8 cellular contexts compared by ENCODE assay signal in the genomic region with DNA sequence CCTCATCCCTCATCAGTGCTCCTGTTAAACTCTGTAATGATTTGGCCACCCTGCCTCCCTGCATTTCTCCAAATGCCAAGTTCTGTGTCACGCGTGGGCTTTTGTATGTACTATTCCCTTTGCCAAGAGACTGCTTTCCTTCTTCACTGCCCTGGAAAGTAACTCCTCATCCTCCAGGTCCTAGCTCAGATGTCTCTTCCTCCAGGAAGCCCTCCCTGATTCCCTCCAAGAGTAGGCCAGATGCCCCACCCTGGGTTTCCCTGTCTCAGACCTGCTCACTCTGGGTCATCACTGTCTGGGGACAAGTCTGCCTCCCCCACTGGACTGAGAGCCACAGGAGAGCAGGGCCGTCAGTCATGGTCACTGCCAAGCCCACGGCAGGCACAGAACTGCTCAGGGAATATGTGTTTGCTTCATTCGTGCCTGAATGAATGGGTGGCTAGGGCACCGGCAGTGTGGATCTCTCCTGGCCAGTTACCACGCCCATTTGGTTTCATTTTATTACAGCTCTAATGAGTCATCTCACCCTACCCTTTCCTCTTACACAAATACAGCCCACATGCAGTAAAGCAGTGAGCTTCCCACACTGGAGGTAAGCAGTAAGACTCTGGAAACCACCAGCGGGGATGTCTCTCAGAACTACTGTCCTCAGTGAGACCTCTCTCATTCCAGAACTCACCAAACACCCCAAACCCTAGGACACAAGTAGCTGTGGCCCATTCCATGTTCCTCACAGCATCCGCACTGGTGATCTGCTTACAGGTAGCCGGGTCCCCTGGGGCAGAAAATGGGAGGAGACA. TPM values are rescaled to one million over a fixed set of nuclear protein-coding genes. Genes with fewer than 3 reads are reported as not detected.
DNase-seq lines count a peak whose midpoint lies in the region; ATAC-seq, FAIRE-seq and TF ChIP-seq lines count a peak whose summit lies in the region.

No MANE protein-coding gene starts in this region.

- no peaks in the 10 kb centered on the region for H3K9me3 ChIP-seq in K562 (replicated peaks; ENCODE audit: control insufficient read depth, insufficient read depth, low read depth, low read length)
- no peaks in the 10 kb centered on the region for H3K9me3 ChIP-seq in mucosa of descending colon

- no peak overlapping the region for H2AFZ ChIP-seq in K562 (ENCODE audit: low read depth, low read length)

- H4K20me1 ChIP-seq in K562 (replicated peaks; ENCODE audit: control insufficient read depth, insufficient read depth, low read length), result no peaks in the 10 kb centered on the region

- peaks cover 11 to 18% of the 10 kb centered on the region in 2 experiments for H3K4me1 ChIP-seq in K562 (replicated peaks in 1 of 2; ENCODE audit: control insufficient read depth in 2 of 2, insufficient read depth in 2 of 2, low read length in 2 of 2)
- H3K4me1 ChIP-seq in mucosa of descending colon (ENCODE audit: low read depth), result peaks cover 21% of the 10 kb centered on the region

- TF ChIP-seq RAD21 in K562 (CRISPR knock-in tag; conservative IDR thresholded peaks at IDR 0.05 in 1 of 2, IDR thresholded peaks at IDR 0.05 in 1 of 2), result no peak

- CTCF ChIA-PET in AG04449 (lab: Yijun Ruan, JAX) (interaction anchor here (1.1 to 10.0 kb wide), 6 partner anchors 9 to 79 kb away, joined by 3 to 69 read pairs (median 7); a partner anchor contains a TSS), K562 (lab: Yijun Ruan, JAX; ENCODE audit: low intra/inter-chr PET ratio) (no interaction called here)

- H3K79me2 ChIP-seq in K562 (ENCODE audit: control insufficient read depth, insufficient read depth, low read length), result peaks cover 7% of the 10 kb centered on the region; the same call in 2 of the 3 replicates

- in situ Hi-C loops in K562 (cut with MboI), result no loop called here

- no TSS peak for BruUV-seq in K562 (replicated peaks; lab: Mats Ljungman, UMichigan)

- H3K4me3 ChIP-seq in AG04449 (ENCODE audit: low read depth, low read length) (no peak overlapping the region), K562 (no peak overlapping the region), mucosa of descending colon (no peak overlapping the region)

- peak; percentile 74 for DNase-seq in AG04449 (ENCODE audit: low read depth, low spot score)
- peak; percentile 65 for DNase-seq in NCI-H69 (lab: John Stamatoyannopoulos, UW)
- DNase-seq in K562 (ENCODE audit: extremely low read depth in 1 of 4, low spot score in 3 of 4), result peak in 1 of 4 experiments; percentile 24
- peak; percentile 61 to 76 (median 63) for DNase-seq in mucosa of descending colon
- no peak for DNase-seq in inferior parietal cortex (ENCODE audit: extremely low spot score)

- no peaks in the 10 kb centered on the region for H3K9me1 ChIP-seq in K562 (ENCODE audit: control insufficient read depth, insufficient read depth, low read length)

- POLR2A ChIA-PET in AG04449 (lab: Yijun Ruan, JAX) (interaction anchor here (0.9 to 1.3 kb wide), 4 partner anchors 13 to 28 kb away, joined by 3 to 5 read pairs (median 4); no protein-coding TSS in a partner anchor), K562 (lab: Yijun Ruan, JAX) (interaction anchor here (0.5 to 1.1 kb wide), 2 partner anchors 12 to 314 kb away, joined by 3 read pairs; a partner anchor contains a TSS)

- H3K9ac ChIP-seq in K562 (ENCODE audit: insufficient read depth in 1 of 2, low read depth in 2 of 2, low read length in 2 of 2), result peak overlapping the region; percentile 3 to 70; a peak in 3 of 4 replicates

- no peaks in the 10 kb centered on the region for H3K27me3 ChIP-seq in K562 (ENCODE audit: control insufficient read depth in 2 of 2, insufficient read depth in 2 of 2, low read length in 2 of 2)

- no peak for FAIRE-seq in K562 (lab: Jason Lieb, UNC)

- no peak for TF ChIP-seq CTCF in AG04449 (IDR thresholded peaks at IDR 0.05; ENCODE audit: insufficient read depth, low read length, missing control alignments)
- TF ChIP-seq CTCF in K562 (IDR thresholded peaks at IDR 0.05 in 2 of 3, conservative IDR thresholded peaks at IDR 0.05 in 1 of 3; ENCODE audit: insufficient read depth in 2 of 3, low read depth in 1 of 3, low read length in 3 of 3), result no peak
- TF ChIP-seq CTCF in mucosa of descending colon (IDR thresholded peaks at IDR 0.05), result no peak

- TF ChIP-seq POLR2A in K562 (conservative IDR thresholded peaks at IDR 0.05), result no peak

- peaks cover 72% of the 10 kb centered on the region; the same call in 2 of the 3 replicates for H3K36me3 ChIP-seq in K562 (ENCODE audit: control insufficient read depth, insufficient read depth, low read length)
- peaks cover 4% of the 10 kb centered on the region for H3K36me3 ChIP-seq in mucosa of descending colon (ENCODE audit: low read depth)

- TF ChIP-seq EP300 in K562 (IDR thresholded peaks at IDR 0.05; ENCODE audit: low read length), result no peak

- peak overlapping the region; percentile 20; the same call in 2 of the 3 replicates for H3K27ac ChIP-seq in K562 (ENCODE audit: extremely low read depth, low read depth, low read length)

- H3K4me2 ChIP-seq in K562 (ENCODE audit: insufficient read depth, low read length), result no peak overlapping the region

- intact Hi-C loops in K562 (cut with micrococcal nuclease), result no loop called here
- intact Hi-C loops in mucosa of descending colon (cut with DNase I, micrococcal nuclease), result loop anchor here in 1 of 2 donors (2.0 kb wide), 1 partner anchor 27 kb away; no protein-coding TSS in a partner anchor

- 71% methylated on average over 10 of the region's 10 CpGs for WGBS in K562 (ENCODE audit: insufficient coverage, low coverage, missing lambda C conversion rate)

- ATAC-seq in GM18907 (IDR thresholded peaks at IDR 0.05; ENCODE audit: unreplicated experiment), result peak; percentile 63
- no peak for ATAC-seq in K562
- ATAC-seq in mucosa of descending colon, result peak; percentile 85
- ATAC-seq in HG03139 (IDR thresholded peaks at IDR 0.05; ENCODE audit: unreplicated experiment), result no peak
- ATAC-seq in GM18502 (IDR thresholded peaks at IDR 0.05; ENCODE audit: poor library complexity, unreplicated experiment), result no peak

RNA-seq across cellular contexts. Expression of a gene that starts 12.1 kb away (rescaled TPM):
- 0.12 TPM in 2 replicates for total RNA-seq in K562 (2011; cell fraction: chromatin; rRNA removed; ENCODE audit: low replicate concordance)
- total RNA-seq in K562 (2011; cell fraction: nucleolus; rRNA removed), result not detected in 2 replicates
- not detected in 2 replicates for total RNA-seq in K562 (2011; cell fraction: nucleoplasm; rRNA removed)
- total RNA-seq in K562 (2014; rRNA removed) (not detected in 2 replicates), K562 (2014; rRNA removed; fragmentation: Illumina TruSeq; extraction: Trizol) (not detected in 2 replicates), K562 (2015; rRNA removed; fragmentation: Illumina TruSeq; extraction: Trizol) (not detected in 2 replicates), K562 (2021) (0.07 and 0.09 TPM in 2 replicates), mucosa of descending colon (1 to 10 TPM in 2 of 3 donors, under 1 TPM in 1; 0.84 to 1.0 (median 1.0) TPM)
- polyA plus RNA-seq in K562 (2011; rRNA removed) (0.03 TPM in 1 of 2 replicates, not detected in the other), K562 (2014; fragmentation: Illumina TruSeq; extraction: Trizol) (0.04 and 0.12 TPM in 2 replicates), K562 (2014; fragmentation: Nextera tagmentation; extraction: Ambion mirVana) (not detected), K562 (2014; rRNA removed) (0.03 TPM in 1 of 2 replicates, not detected in the other)
- polyA plus RNA-seq in K562 (2011; cell fraction: cytosol; rRNA removed), result 0.03 TPM in 1 of 2 replicates, not detected in the other
- polyA plus RNA-seq in K562 (2011; cell fraction: nucleus; rRNA removed), result 0.06 TPM in 2 replicates
- polyA plus RNA-seq in K562 (2012), result 0.16 and 0.21 TPM in 2 replicates
- polyA minus RNA-seq in K562 (2011; rRNA and poly(A)+ RNA removed), result not detected in 2 replicates
- not detected in 2 replicates for polyA minus RNA-seq in K562 (2011; cell fraction: cytosol; rRNA and poly(A)+ RNA removed)
- 0.13 TPM in 1 of 2 replicates, not detected in the other for polyA minus RNA-seq in K562 (2011; cell fraction: nucleus; rRNA and poly(A)+ RNA removed)

RNA-seq across cellular contexts. Expression of a gene that starts 25.1 kb away (rescaled TPM):
- 111 and 247 TPM in 2 replicates for total RNA-seq in K562 (2011; cell fraction: chromatin; rRNA removed; ENCODE audit: low replicate concordance)
- 153 and 167 TPM in 2 replicates for total RNA-seq in K562 (2011; cell fraction: nucleolus; rRNA removed)
- 116 and 121 TPM in 2 replicates for total RNA-seq in K562 (2011; cell fraction: nucleoplasm; rRNA removed)
- total RNA-seq in K562 (2014; rRNA removed) (38.8 and 45.0 TPM in 2 replicates), K562 (2014; rRNA removed; fragmentation: Illumina TruSeq; extraction: Trizol) (13.0 and 16.7 TPM in 2 replicates), K562 (2015; rRNA removed; fragmentation: Illumina TruSeq; extraction: Trizol) (19.6 and 21.6 TPM in 2 replicates), K562 (2021) (56.3 and 69.6 TPM in 2 replicates), mucosa of descending colon (100 to 1,000 TPM in 1 of 3 donors, 10 to 100 TPM in 2; 59.9 to 119 (median 79.1) TPM)
- polyA plus RNA-seq in K562 (2011; rRNA removed) (24.8 and 42.3 TPM in 2 replicates), K562 (2014; fragmentation: Illumina TruSeq; extraction: Trizol) (30.7 and 40.9 TPM in 2 replicates), K562 (2014; fragmentation: Nextera tagmentation; extraction: Ambion mirVana) (1 to 10 TPM; 2.6 to 2.7 TPM), K562 (2014; rRNA removed) (50.9 and 53.9 TPM in 2 replicates)
- polyA plus RNA-seq in K562 (2011; cell fraction: cytosol; rRNA removed), result 33.6 and 35.3 TPM in 2 replicates
- 183 and 277 TPM in 2 replicates for polyA plus RNA-seq in K562 (2011; cell fraction: nucleus; rRNA removed)
- 52.0 and 83.3 TPM in 2 replicates for polyA plus RNA-seq in K562 (2012)
- 17.6 and 20.1 TPM in 2 replicates for polyA minus RNA-seq in K562 (2011; rRNA and poly(A)+ RNA removed)
- 23.7 and 26.5 TPM in 2 replicates for polyA minus RNA-seq in K562 (2011; cell fraction: cytosol; rRNA and poly(A)+ RNA removed)
- 41.0 and 43.9 TPM in 2 replicates for polyA minus RNA-seq in K562 (2011; cell fraction: nucleus; rRNA and poly(A)+ RNA removed)

RNA-seq across cellular contexts. Expression of a gene that starts 29.5 kb away (rescaled TPM):
- total RNA-seq in K562 (2011; cell fraction: chromatin; rRNA removed; ENCODE audit: low replicate concordance), result 15.8 and 30.8 TPM in 2 replicates
- total RNA-seq in K562 (2011; cell fraction: nucleolus; rRNA removed), result 9.5 TPM in 2 replicates
- 10.4 and 11.7 TPM in 2 replicates for total RNA-seq in K562 (2011; cell fraction: nucleoplasm; rRNA removed)
- total RNA-seq in K562 (2014; rRNA removed) (5.5 and 7.7 TPM in 2 replicates), K562 (2014; rRNA removed; fragmentation: Illumina TruSeq; extraction: Trizol) (8.4 and 9.0 TPM in 2 replicates), K562 (2015; rRNA removed; fragmentation: Illumina TruSeq; extraction: Trizol) (12.2 and 12.9 TPM in 2 replicates), K562 (2021) (16.8 and 18.8 TPM in 2 replicates), mucosa of descending colon (10 to 100 TPM; 12.1 to 16.4 (median 13.4) TPM)
- polyA plus RNA-seq in K562 (2011; rRNA removed) (14.2 and 16.4 TPM in 2 replicates), K562 (2014; fragmentation: Illumina TruSeq; extraction: Trizol) (10.6 and 12.6 TPM in 2 replicates), K562 (2014; fragmentation: Nextera tagmentation; extraction: Ambion mirVana) (1 to 10 TPM; 1.4 to 2.1 TPM), K562 (2014; rRNA removed) (7.0 and 9.3 TPM in 2 replicates)
- polyA plus RNA-seq in K562 (2011; cell fraction: cytosol; rRNA removed), result 23.7 and 30.7 TPM in 2 replicates
- 6.1 and 6.4 TPM in 2 replicates for polyA plus RNA-seq in K562 (2011; cell fraction: nucleus; rRNA removed)
- 10.3 and 11.1 TPM in 2 replicates for polyA plus RNA-seq in K562 (2012)
- polyA minus RNA-seq in K562 (2011; rRNA and poly(A)+ RNA removed), result 11.1 and 13.0 TPM in 2 replicates
- 7.8 and 9.7 TPM in 2 replicates for polyA minus RNA-seq in K562 (2011; cell fraction: cytosol; rRNA and poly(A)+ RNA removed)
- polyA minus RNA-seq in K562 (2011; cell fraction: nucleus; rRNA and poly(A)+ RNA removed), result 2.0 and 2.2 TPM in 2 replicates

RNA-seq across cellular contexts. Expression of a gene that starts 53.9 kb away (rescaled TPM):
- 167 and 311 TPM in 2 replicates for total RNA-seq in K562 (2011; cell fraction: chromatin; rRNA removed; ENCODE audit: low replicate concordance)
- 156 and 157 TPM in 2 replicates for total RNA-seq in K562 (2011; cell fraction: nucleolus; rRNA removed)
- total RNA-seq in K562 (2011; cell fraction: nucleoplasm; rRNA removed), result 157 and 215 TPM in 2 replicates
- 12.7 and 14.9 TPM in 2 replicates for total RNA-seq in K562 (2014; rRNA removed)
- 13.4 and 13.6 TPM in 2 replicates for total RNA-seq in K562 (2014; rRNA removed; fragmentation: Illumina TruSeq; extraction: Trizol)
- 19.6 and 19.8 TPM in 2 replicates for total RNA-seq in K562 (2015; rRNA removed; fragmentation: Illumina TruSeq; extraction: Trizol)
- total RNA-seq in K562 (2021), result 21.7 and 24.4 TPM in 2 replicates
- 10.7 and 14.0 TPM in 2 replicates for polyA plus RNA-seq in K562 (2011; rRNA removed)
- 5.8 and 6.6 TPM in 2 replicates for polyA plus RNA-seq in K562 (2011; cell fraction: cytosol; rRNA removed)
- polyA plus RNA-seq in K562 (2011; cell fraction: nucleus; rRNA removed), result 109 and 181 TPM in 2 replicates
- 31.1 and 55.4 TPM in 2 replicates for polyA plus RNA-seq in K562 (2012)
- polyA plus RNA-seq in K562 (2014; fragmentation: Illumina TruSeq; extraction: Trizol), result 12.7 and 16.9 TPM in 2 replicates
- 1 to 10 TPM; 2.2 to 2.5 TPM for polyA plus RNA-seq in K562 (2014; fragmentation: Nextera tagmentation; extraction: Ambion mirVana)
- 26.3 and 26.8 TPM in 2 replicates for polyA plus RNA-seq in K562 (2014; rRNA removed)
- 13.2 and 19.1 TPM in 2 replicates for polyA minus RNA-seq in K562 (2011; rRNA and poly(A)+ RNA removed)
- 7.3 and 11.5 TPM in 2 replicates for polyA minus RNA-seq in K562 (2011; cell fraction: cytosol; rRNA and poly(A)+ RNA removed)
- 49.4 and 54.7 TPM in 2 replicates for polyA minus RNA-seq in K562 (2011; cell fraction: nucleus; rRNA and poly(A)+ RNA removed)
- total RNA-seq in mucosa of descending colon, result 10 to 100 TPM in 2 of 3 donors, 1 to 10 TPM in 1; 6.8 to 19.4 (median 14.2) TPM

Comparison
In these comparisons a context has a peak if more than half of its experiments do, and no peak if none do; other contexts are left out.
1. ATAC-seq: peak in GM18907 (single experiment) and mucosa of descending colon (single experiment); none in K562 (single experiment), HG03139 (single experiment) and GM18502 (single experiment).